Comparison of ENCODE assay signal across 8 cellular contexts in the genomic region with DNA sequence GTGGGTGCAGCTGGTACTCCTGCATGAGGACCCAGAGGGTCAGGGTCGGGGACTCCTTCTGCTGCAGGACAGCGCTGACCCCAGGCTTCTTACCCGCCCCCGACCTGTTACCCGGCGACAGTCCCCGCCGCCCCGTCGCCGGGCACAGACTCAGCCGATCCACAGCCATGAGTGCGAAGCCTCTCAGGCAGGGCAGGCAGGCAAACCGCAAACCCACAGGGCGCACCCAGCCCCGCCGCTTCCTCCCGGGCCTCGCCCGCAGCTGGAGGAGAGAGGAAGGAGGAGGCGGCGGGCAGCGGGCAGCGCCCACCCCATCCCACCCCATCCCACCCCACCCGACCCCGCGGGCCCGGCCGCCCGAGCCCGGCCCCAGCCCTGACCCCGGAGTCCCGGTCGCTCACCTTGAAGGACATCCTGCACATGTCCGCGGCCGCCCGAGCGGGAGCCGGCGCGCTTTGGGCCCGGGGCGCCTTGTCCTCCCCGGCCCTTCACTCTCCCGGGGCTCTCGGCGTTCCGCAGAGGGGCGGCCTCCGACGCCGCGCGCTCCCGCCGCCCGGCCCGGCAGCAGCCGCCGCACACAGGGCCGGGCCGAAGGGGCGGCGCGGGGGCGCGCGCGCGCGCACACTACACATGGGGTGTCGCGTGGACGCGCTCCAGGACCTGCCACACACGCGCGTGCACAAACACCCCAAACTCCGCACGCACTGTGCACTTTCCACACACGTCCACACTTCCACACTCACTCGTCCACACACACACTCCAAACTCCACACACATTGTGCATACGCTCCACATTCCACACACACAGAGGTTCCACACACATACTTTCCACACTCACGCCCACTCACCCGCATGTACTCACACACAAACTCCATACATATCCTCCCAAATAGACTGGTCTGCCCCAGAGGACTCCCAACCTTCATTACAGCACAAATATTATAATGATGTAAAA. TPM values are rescaled to one million over a fixed set of nuclear protein-coding genes. Genes with fewer than 3 reads are reported as not detected.
DNase-seq lines count a peak whose midpoint lies in the region; ATAC-seq and TF ChIP-seq lines count a peak whose summit lies in the region.

A gene with protein sequence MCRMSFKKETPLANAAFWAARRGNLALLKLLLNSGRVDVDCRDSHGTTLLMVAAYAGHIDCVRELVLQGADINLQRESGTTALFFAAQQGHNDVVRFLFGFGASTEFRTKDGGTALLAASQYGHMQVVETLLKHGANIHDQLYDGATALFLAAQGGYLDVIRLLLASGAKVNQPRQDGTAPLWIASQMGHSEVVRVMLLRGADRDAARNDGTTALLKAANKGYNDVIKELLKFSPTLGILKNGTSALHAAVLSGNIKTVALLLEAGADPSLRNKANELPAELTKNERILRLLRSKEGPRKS (minus strand): TSS at position 603 of the 955 bp plus-strand sequence. CDS start 181 bp downstream, at position 422.

- H3K27me3 Mint-ChIP-seq in osteocyte (ENCODE audit: unreplicated experiment): peaks cover 78% of the 10 kb centered on the region

- peak within 1 kb of the TSS; percentile 81 for H3K4me3 Mint-ChIP-seq in osteocyte (ENCODE audit: unreplicated experiment)

- DNase-seq in SKM-1 treated with dmso at 0.1 percent for 144 hours (lab: John Stamatoyannopoulos, UW; ENCODE audit: unreplicated experiment): peak; percentile 5
- no peak for DNase-seq in SKM-1 (lab: John Stamatoyannopoulos, UW; ENCODE audit: unreplicated experiment)
- DNase-seq in OCI-M1 (lab: John Stamatoyannopoulos, UW): peak; percentile 63
- DNase-seq in activated gamma-delta T cell (lab: John Stamatoyannopoulos, UW): peak; percentile 51
- DNase-seq in germinal center (ENCODE audit: low spot score): peak; percentile 38
- DNase-seq in osteocyte (ENCODE audit: extremely low spot score, unreplicated experiment): no peak

- H3K4me1 Mint-ChIP-seq in osteocyte (ENCODE audit: unreplicated experiment): peaks cover 15% of the 10 kb centered on the region

- H3K27ac Mint-ChIP-seq in osteocyte (ENCODE audit: unreplicated experiment): no peak within 1 kb of the TSS

- no peaks in the 10 kb centered on the region for H3K36me3 Mint-ChIP-seq in osteocyte (ENCODE audit: unreplicated experiment)

- 2% methylated on average over 85 of the region's 86 CpGs for WGBS in urinary bladder

- peak within 1 kb of the TSS; percentile 68 for H3K4me3 ChIP-seq in urinary bladder (ENCODE audit: low read depth, low read length)

- no peak for ATAC-seq in GM18873 (IDR thresholded peaks at IDR 0.05; ENCODE audit: low FRiP score, unreplicated experiment)

- H3K4me1 ChIP-seq in urinary bladder (ENCODE audit: insufficient read depth): peaks cover 2% of the 10 kb centered on the region

- H3K9me3 Mint-ChIP-seq in osteocyte (ENCODE audit: unreplicated experiment): no peaks in the 10 kb centered on the region

- no peaks in the 10 kb centered on the region for H3K36me3 ChIP-seq in urinary bladder (ENCODE audit: insufficient read depth)

- H3K27ac ChIP-seq in urinary bladder (ENCODE audit: low read depth): no peak within 1 kb of the TSS

- no peak for TF ChIP-seq CTCF in osteocyte (IDR thresholded peaks at IDR 0.05)

RNA-seq across cellular contexts. Expression of the gene that starts here (rescaled TPM):
- total RNA-seq in osteocyte: not detected in 2 replicates
- total RNA-seq in urinary bladder: 11.7 TPM
- polyA plus RNA-seq in urinary bladder: 13.6 TPM

Comparison
In these comparisons a context has a peak if more than half of its experiments do, and no peak if none do; other contexts are left out.
1. RNA of the gene that starts here (total RNA-seq): 11.7 TPM in urinary bladder (single experiment); not detected in osteocyte; every median in the first group is over 10 times any median in the second.
2. DNase-seq: peak in SKM-1 treated with dmso at 0.1 percent for 144 hours (single experiment), OCI-M1 (single experiment), activated gamma-delta T cell (single experiment) and germinal center (single experiment); none in SKM-1 (single experiment) and osteocyte (single experiment).